17 cellular contexts compared by ENCODE assay signal in the genomic region with DNA sequence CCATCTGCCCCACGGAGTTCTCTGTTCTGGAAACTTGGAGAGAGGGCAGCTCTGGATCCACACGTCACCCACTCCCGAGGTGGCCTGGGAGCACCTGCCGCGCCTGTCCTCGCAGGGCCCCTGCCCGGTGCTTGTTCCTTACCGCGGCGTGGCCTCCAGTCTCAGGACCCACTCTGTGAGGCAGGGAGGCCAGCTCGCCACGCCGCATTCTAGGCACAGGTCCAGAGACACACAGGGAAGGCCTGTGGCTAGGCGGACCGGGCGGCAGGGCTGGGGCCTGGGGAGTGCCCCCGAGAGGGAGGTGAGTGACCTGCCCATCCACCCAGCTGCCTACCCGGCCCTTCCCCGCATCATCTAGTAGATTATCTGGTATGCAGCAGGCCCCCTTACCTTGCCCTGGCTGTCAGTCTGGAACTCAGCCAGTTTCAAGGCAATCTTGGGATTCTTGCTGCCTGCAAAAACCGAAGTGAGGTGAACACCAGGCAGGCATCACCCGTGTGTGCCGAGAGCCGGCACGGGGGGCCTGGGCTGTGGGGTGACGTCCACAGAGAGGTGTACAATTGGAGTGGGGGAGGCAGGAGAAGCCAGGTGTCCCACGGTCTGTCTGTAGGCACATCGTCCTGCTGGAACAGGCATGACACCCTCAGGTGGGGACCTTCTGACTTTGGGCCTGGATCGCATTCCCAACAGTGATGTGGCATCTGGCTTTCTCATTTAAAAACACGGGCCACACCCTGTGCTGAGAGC. TPM values are rescaled to one million over a fixed set of nuclear protein-coding genes. Genes with fewer than 3 reads are reported as not detected.
DNase-seq lines count a peak whose midpoint lies in the region; ATAC-seq, FAIRE-seq and TF ChIP-seq lines count a peak whose summit lies in the region.
"Had no signal": no experiment of that assay in that cellular context is flagged by ENCODE, and none has a peak within 500 bp of the region (broad histone marks: within the 10 kb centered on the region; RNA-seq: fewer than 3 reads in every experiment).

No MANE protein-coding gene starts in this region.

- TF ChIP-seq POLR2A in K562 (conservative IDR thresholded peaks at IDR 0.05): no peak
- TF ChIP-seq POLR2A in HepG2 (IDR thresholded peaks at IDR 0.05; ENCODE audit: insufficient read depth in 1 of 2, low read depth in 2 of 2, low read length in 2 of 2): no peak
- TF ChIP-seq POLR2A in esophagus muscularis mucosa (IDR thresholded peaks at IDR 0.05; ENCODE audit: low read depth): no peak

- H3K4me3 ChIP-seq in BLaER1: no peak overlapping the region
- no peak overlapping the region for H3K4me3 ChIP-seq in K562
- no peak overlapping the region for H3K4me3 ChIP-seq in HepG2 (replicated peaks in 1 of 3; ENCODE audit: insufficient read depth in 1 of 3, low read depth in 2 of 3, low read length in 3 of 3)
- no peak overlapping the region for H3K4me3 ChIP-seq in esophagus muscularis mucosa
- H3K4me3 ChIP-seq in brain microvascular endothelial cell (ENCODE audit: low read depth, low read length): no peak overlapping the region
- H3K4me3 ChIP-seq: GM12878, GM23338 had no signal

- TF ChIP-seq RAD21 in K562 (CRISPR knock-in tag; conservative IDR thresholded peaks at IDR 0.05 in 1 of 2, IDR thresholded peaks at IDR 0.05 in 1 of 2) (no peak), HepG2 (CRISPR knock-in tag; IDR thresholded peaks at IDR 0.05) (no peak)

- TF ChIP-seq CTCF in K562 (IDR thresholded peaks at IDR 0.05 in 2 of 3, conservative IDR thresholded peaks at IDR 0.05 in 1 of 3; ENCODE audit: insufficient read depth in 2 of 3, low read depth in 1 of 3, low read length in 3 of 3) (no peak), HepG2 (CRISPR knock-in tag; IDR thresholded peaks at IDR 0.05) (no peak), esophagus muscularis mucosa (IDR thresholded peaks at IDR 0.05) (no peak), brain microvascular endothelial cell (IDR thresholded peaks at IDR 0.05; ENCODE audit: low read depth, low read length, missing control alignments) (no peak)

- H3K9me1 ChIP-seq in K562 (ENCODE audit: control insufficient read depth, insufficient read depth, low read length): no peaks in the 10 kb centered on the region

- H3K27ac ChIP-seq in BLaER1: no peak overlapping the region
- H3K27ac ChIP-seq in K562 (ENCODE audit: extremely low read depth, low read depth, low read length): no peak overlapping the region
- H3K27ac ChIP-seq in HepG2 (ENCODE audit: extremely low read length, insufficient read depth, low read length): no peak overlapping the region
- no peak overlapping the region for H3K27ac ChIP-seq in esophagus muscularis mucosa (replicated peaks in 1 of 4)
- H3K27ac ChIP-seq in brain microvascular endothelial cell: no peak overlapping the region
- H3K27ac ChIP-seq: C4-2B had no signal

- H3K79me2 ChIP-seq in K562 (ENCODE audit: control insufficient read depth, insufficient read depth, low read length): no peaks in the 10 kb centered on the region
- no peaks in the 10 kb centered on the region for H3K79me2 ChIP-seq in HepG2 (ENCODE audit: insufficient read depth, low read length)

- H3K9me3 Mint-ChIP-seq in stimulated activated memory B cell treated with anti-CD40 and anti-IgM and Interleukin-4, amounts not matched to agents 10 μg/mL and 1 μg/mL and 100 μg/mL, for 72 hours: no peaks in the 10 kb centered on the region
- no peaks in the 10 kb centered on the region for H3K9me3 Mint-ChIP-seq in activated naive CD4-positive, alpha-beta T cell treated with anti-CD3 and anti-CD28 coated beads for 36 hours
- H3K9me3 Mint-ChIP-seq: CD4-positive, alpha-beta memory T cell; GM23338; H9 had no signal

- no peak overlapping the region for H3K9ac ChIP-seq in BLaER1
- H3K9ac ChIP-seq in K562 (ENCODE audit: insufficient read depth in 1 of 2, low read depth in 2 of 2, low read length in 2 of 2): no peak overlapping the region
- H3K9ac ChIP-seq in HepG2 (ENCODE audit: insufficient read depth, low read depth, low read length): no peak overlapping the region

- DNase-seq in K562 (ENCODE audit: extremely low read depth in 1 of 4, low spot score in 3 of 4) (no peak), HepG2 (ENCODE audit: low spot score) (no peak), esophagus muscularis mucosa (ENCODE audit: extremely low spot score) (no peak), brain microvascular endothelial cell (no peak)
- no peak for DNase-seq in activated naive CD4-positive, alpha-beta T cell treated with anti-CD3 and anti-CD28 coated beads for 36 hours
- DNase-seq: 8988T; AML-193; CD4-positive, alpha-beta memory T cell; DMS79; H9 had no signal

- H3K9me3 ChIP-seq in BLaER1 (no peaks in the 10 kb centered on the region), K562 (replicated peaks; ENCODE audit: control insufficient read depth, insufficient read depth, low read depth, low read length) (no peaks in the 10 kb centered on the region), HepG2 (ENCODE audit: low read length) (no peaks in the 10 kb centered on the region), esophagus muscularis mucosa (no peaks in the 10 kb centered on the region)

- H3K36me3 ChIP-seq in BLaER1: peaks cover 97% of the 10 kb centered on the region
- peaks cover 87% of the 10 kb centered on the region; the same call in 2 of the 3 replicates for H3K36me3 ChIP-seq in K562 (ENCODE audit: control insufficient read depth, insufficient read depth, low read length)
- H3K36me3 ChIP-seq in HepG2 (replicated peaks in 1 of 2; ENCODE audit: control insufficient read depth in 1 of 2, insufficient read depth in 2 of 2, low read length in 2 of 2): peaks cover 35 to 69% of the 10 kb centered on the region in 2 experiments
- peaks cover 64 to 100% (median 98%) of the 10 kb centered on the region in 4 donors for H3K36me3 ChIP-seq in esophagus muscularis mucosa
- H3K36me3 ChIP-seq in brain microvascular endothelial cell (replicated peaks): peaks cover 82% of the 10 kb centered on the region

- H3K4me3 Mint-ChIP-seq in stimulated activated memory B cell treated with anti-CD40 and anti-IgM and Interleukin-4, amounts not matched to agents 10 μg/mL and 1 μg/mL and 100 μg/mL, for 72 hours: no peak overlapping the region
- no peak overlapping the region for H3K4me3 Mint-ChIP-seq in activated naive CD4-positive, alpha-beta T cell treated with anti-CD3 and anti-CD28 coated beads for 36 hours
- H3K4me3 Mint-ChIP-seq: CD4-positive, alpha-beta memory T cell; GM23338; H9 had no signal

- CTCF ChIA-PET in K562 (lab: Yijun Ruan, JAX; ENCODE audit: low intra/inter-chr PET ratio): no interaction called here
- CTCF ChIA-PET in HepG2 (lab: Yijun Ruan, JAX; ENCODE audit: low intra/inter-chr PET ratio, low total read pairs): no interaction called here
- CTCF ChIA-PET in activated naive CD4-positive, alpha-beta T cell treated with anti-CD3 and anti-CD28 coated beads for 36 hours (lab: Charles Lee): no interaction called here

- no peaks in the 10 kb centered on the region for H3K27me3 Mint-ChIP-seq in stimulated activated memory B cell treated with anti-CD40 and anti-IgM and Interleukin-4, amounts not matched to agents 10 μg/mL and 1 μg/mL and 100 μg/mL, for 72 hours
- no peaks in the 10 kb centered on the region for H3K27me3 Mint-ChIP-seq in activated naive CD4-positive, alpha-beta T cell treated with anti-CD3 and anti-CD28 coated beads for 36 hours (ENCODE audit: low read depth)
- H3K27me3 Mint-ChIP-seq: CD4-positive, alpha-beta memory T cell had no signal

- BruUV-seq in K562 (replicated peaks; lab: Mats Ljungman, UMichigan) (no TSS peak), HepG2 (replicated peaks; lab: Mats Ljungman, UMichigan) (no TSS peak)

- POLR2A ChIA-PET in K562 (lab: Yijun Ruan, JAX): no interaction called here
- POLR2A ChIA-PET in HepG2 (lab: Yijun Ruan, JAX): no interaction called here

- FAIRE-seq in K562 (lab: Jason Lieb, UNC): no peak
- no peak for FAIRE-seq in HepG2 (lab: Jason Lieb, UNC)
- FAIRE-seq: GM12878, GM18507, HTR-8/SVneo had no signal

- H3K4me1 ChIP-seq in BLaER1: peaks cover 50% of the 10 kb centered on the region
- H3K4me1 ChIP-seq in K562 (replicated peaks in 1 of 2; ENCODE audit: control insufficient read depth in 2 of 2, insufficient read depth in 2 of 2, low read length in 2 of 2): peaks cover 0 to 17% of the 10 kb centered on the region in 2 experiments; a peak in 1 of 5 replicates
- H3K4me1 ChIP-seq in HepG2 (ENCODE audit: insufficient read depth, low read length): peaks cover 11% of the 10 kb centered on the region
- H3K4me1 ChIP-seq in esophagus muscularis mucosa: peaks cover 0 to 13% (median 4%) of the 10 kb centered on the region in 4 donors

- TF ChIP-seq EP300 in K562 (IDR thresholded peaks at IDR 0.05; ENCODE audit: low read length) (no peak), HepG2 (IDR thresholded peaks at IDR 0.05; ENCODE audit: low read depth in 2 of 2, low read length in 2 of 2) (no peak), HepG2 (CRISPR knock-in tag; IDR thresholded peaks at IDR 0.05; ENCODE audit: borderline replicate concordance) (no peak), esophagus muscularis mucosa (IDR thresholded peaks at IDR 0.05) (no peak)

- no peak overlapping the region for H3K27ac Mint-ChIP-seq in stimulated activated memory B cell treated with anti-CD40 and anti-IgM and Interleukin-4, amounts not matched to agents 10 μg/mL and 1 μg/mL and 100 μg/mL, for 72 hours
- H3K27ac Mint-ChIP-seq in activated naive CD4-positive, alpha-beta T cell treated with anti-CD3 and anti-CD28 coated beads for 36 hours: no peak overlapping the region
- H3K27ac Mint-ChIP-seq: GM23338, H9 had no signal

- 98% methylated on average over 12 of the region's 29 CpGs for WGBS in K562 (ENCODE audit: insufficient coverage, low coverage, missing lambda C conversion rate)
- 98% methylated on average over 24 of the region's 29 CpGs for WGBS in HepG2 (ENCODE audit: low lambda C conversion rate)
- 94% methylated on average over 15 of the region's 29 CpGs for WGBS in esophagus muscularis mucosa

- H3K27me3 ChIP-seq in BLaER1: no peaks in the 10 kb centered on the region
- H3K27me3 ChIP-seq in K562 (ENCODE audit: control insufficient read depth in 2 of 2, insufficient read depth in 2 of 2, low read length in 2 of 2): no peaks in the 10 kb centered on the region
- no peaks in the 10 kb centered on the region for H3K27me3 ChIP-seq in HepG2 (ENCODE audit: control insufficient read depth in 1 of 2, insufficient read depth in 2 of 2, low read length in 2 of 2)
- no peaks in the 10 kb centered on the region for H3K27me3 ChIP-seq in esophagus muscularis mucosa
- H3K27me3 ChIP-seq in brain microvascular endothelial cell (replicated peaks): no peaks in the 10 kb centered on the region

- H4K20me1 ChIP-seq in BLaER1: peaks cover 27% of the 10 kb centered on the region
- H4K20me1 ChIP-seq in K562 (replicated peaks; ENCODE audit: control insufficient read depth, insufficient read depth, low read length): no peaks in the 10 kb centered on the region
- no peaks in the 10 kb centered on the region for H4K20me1 ChIP-seq in HepG2 (ENCODE audit: insufficient read depth, low read length)

- intact Hi-C loops in K562 (cut with micrococcal nuclease): no loop called here
- intact Hi-C loops in HepG2 (cut with micrococcal nuclease; ENCODE audit: unreplicated experiment): no loop called here
- intact Hi-C loops in activated naive CD4-positive, alpha-beta T cell treated with anti-CD3 and anti-CD28 coated beads for 36 hours (cut with micrococcal nuclease): no loop called here
- intact Hi-C loops in esophagus muscularis mucosa (cut with DNase I): no loop called here

- no peak overlapping the region for H2AFZ ChIP-seq in K562 (ENCODE audit: low read depth, low read length)
- H2AFZ ChIP-seq in HepG2 (ENCODE audit: low read length): no peak overlapping the region
- H2AFZ ChIP-seq: GM23338 had no signal

- H3K4me2 ChIP-seq in BLaER1: peak overlapping the region; percentile 70; the same call in 1 of the 2 replicates
- H3K4me2 ChIP-seq in K562 (ENCODE audit: insufficient read depth, low read length): no peak overlapping the region
- no peak overlapping the region for H3K4me2 ChIP-seq in HepG2 (ENCODE audit: low read depth, low read length)
- H3K4me2 ChIP-seq: GM23338 had no signal

- peaks cover 67% of the 10 kb centered on the region for H3K36me3 Mint-ChIP-seq in stimulated activated memory B cell treated with anti-CD40 and anti-IgM and Interleukin-4, amounts not matched to agents 10 μg/mL and 1 μg/mL and 100 μg/mL, for 72 hours
- H3K36me3 Mint-ChIP-seq in activated naive CD4-positive, alpha-beta T cell treated with anti-CD3 and anti-CD28 coated beads for 36 hours (ENCODE audit: low read depth): peaks cover 23% of the 10 kb centered on the region

- ATAC-seq in K562 (no peak), HepG2 (no peak)
- peak; percentile 8 for ATAC-seq in stimulated activated memory B cell treated with anti-CD40 and anti-IgM and Interleukin-4, amounts not matched to agents 10 μg/mL and 1 μg/mL and 100 μg/mL, for 72 hours
- ATAC-seq: GM12878 had no signal

- in situ Hi-C loops in K562 (cut with MboI): no loop called here
- in situ Hi-C loops in HepG2 (cut with HindIII; ENCODE audit: extremely low pct_ligation_motif_present, low pct_unique_long_range_greater_than_20kb): no loop called here
- in situ Hi-C loops in brain microvascular endothelial cell (cut with HindIII; ENCODE audit: low pct_ligation_motif_present, low sequenced_read_pairs): no loop called here

- no peaks in the 10 kb centered on the region for H3K4me1 Mint-ChIP-seq in stimulated activated memory B cell treated with anti-CD40 and anti-IgM and Interleukin-4, amounts not matched to agents 10 μg/mL and 1 μg/mL and 100 μg/mL, for 72 hours
- H3K4me1 Mint-ChIP-seq in activated naive CD4-positive, alpha-beta T cell treated with anti-CD3 and anti-CD28 coated beads for 36 hours (ENCODE audit: low read depth): no peaks in the 10 kb centered on the region
- H3K4me1 Mint-ChIP-seq: GM23338, H9 had no signal

RNA-seq across cellular contexts. Expression of a gene that starts 23.6 kb away (rescaled TPM):
- 45.6 and 105 TPM in 2 replicates for total RNA-seq in K562 (2011; cell fraction: chromatin; rRNA removed; ENCODE audit: low replicate concordance)
- total RNA-seq in K562 (2011; cell fraction: nucleolus; rRNA removed): 61.4 and 62.6 TPM in 2 replicates
- 50.8 and 52.2 TPM in 2 replicates for total RNA-seq in K562 (2011; cell fraction: nucleoplasm; rRNA removed)
- 43.0 and 64.9 TPM in 2 replicates for total RNA-seq in K562 (2014; rRNA removed)
- 12.7 and 16.0 TPM in 2 replicates for total RNA-seq in K562 (2014; rRNA removed; fragmentation: Illumina TruSeq; extraction: Trizol)
- 23.6 and 24.5 TPM in 2 replicates for total RNA-seq in K562 (2015; rRNA removed; fragmentation: Illumina TruSeq; extraction: Trizol)
- total RNA-seq in K562 (2021): 60.0 and 66.7 TPM in 2 replicates
- polyA plus RNA-seq in K562 (2011; rRNA removed): 5.4 and 7.1 TPM in 2 replicates
- 6.1 and 12.8 TPM in 2 replicates for polyA plus RNA-seq in K562 (2011; cell fraction: cytosol; rRNA removed)
- 9.6 and 23.4 TPM in 2 replicates for polyA plus RNA-seq in K562 (2011; cell fraction: nucleus; rRNA removed)
- polyA plus RNA-seq in K562 (2012): 26.0 and 32.1 TPM in 2 replicates
- 33.5 and 50.1 TPM in 2 replicates for polyA plus RNA-seq in K562 (2014; fragmentation: Illumina TruSeq; extraction: Trizol)
- polyA plus RNA-seq in K562 (2014; fragmentation: Nextera tagmentation; extraction: Ambion mirVana): 1 to 10 TPM in 1 of 2 experiments, under 1 TPM in 1; 0.90 to 1.1 TPM
- polyA plus RNA-seq in K562 (2014; rRNA removed): 27.8 and 30.6 TPM in 2 replicates
- polyA minus RNA-seq in K562 (2011; rRNA and poly(A)+ RNA removed): 4.6 and 8.5 TPM in 2 replicates
- 17.6 and 18.5 TPM in 2 replicates for polyA minus RNA-seq in K562 (2011; cell fraction: cytosol; rRNA and poly(A)+ RNA removed)
- polyA minus RNA-seq in K562 (2011; cell fraction: nucleus; rRNA and poly(A)+ RNA removed): 17.1 and 24.1 TPM in 2 replicates
- total RNA-seq in HepG2 (2016; rRNA removed; fragmentation: Illumina TruSeq; extraction: Trizol): 25.8 and 26.6 TPM in 2 replicates
- total RNA-seq in HepG2 (2016; cell fraction: cytosol; rRNA removed; fragmentation: Illumina TruSeq; extraction: Trizol; ENCODE audit: low read depth): 21.9 and 23.0 TPM in 2 replicates
- 19.7 and 28.0 TPM in 2 replicates for total RNA-seq in HepG2 (2016; cell fraction: insoluble cytoplasmic fraction; rRNA removed; fragmentation: Illumina TruSeq; extraction: Trizol)
- 28.4 and 28.6 TPM in 2 replicates for total RNA-seq in HepG2 (2016; cell fraction: membrane; rRNA removed; fragmentation: Illumina TruSeq; extraction: Trizol)
- 19.7 and 23.4 TPM in 2 replicates for total RNA-seq in HepG2 (2016; cell fraction: nucleus; rRNA removed; fragmentation: Illumina TruSeq; extraction: Trizol)
- 8.4 and 9.4 TPM in 2 replicates for polyA plus RNA-seq in HepG2 (2011; rRNA removed)
- polyA plus RNA-seq in HepG2 (2011; cell fraction: cytosol; rRNA removed): 5.3 and 7.0 TPM in 2 replicates
- polyA plus RNA-seq in HepG2 (2011; cell fraction: nucleus; rRNA removed): 33.2 and 42.2 TPM in 2 replicates
- 14.9 and 17.3 TPM in 2 replicates for polyA plus RNA-seq in HepG2 (2012)
- 11.8 and 12.3 TPM in 2 replicates for polyA plus RNA-seq in HepG2 (2016; cell fraction: cytosol; fragmentation: Illumina TruSeq; extraction: Trizol; ENCODE audit: low read depth)
- 26.8 and 38.6 TPM in 2 replicates for polyA plus RNA-seq in HepG2 (2016; cell fraction: insoluble cytoplasmic fraction; fragmentation: Illumina TruSeq; extraction: Trizol; ENCODE audit: low read depth)
- 22.3 and 23.5 TPM in 2 replicates for polyA plus RNA-seq in HepG2 (2016; cell fraction: membrane; fragmentation: Illumina TruSeq; extraction: Trizol; ENCODE audit: low read depth)
- 52.8 and 55.7 TPM in 2 replicates for polyA plus RNA-seq in HepG2 (2016; cell fraction: nucleus; fragmentation: Illumina TruSeq; extraction: Trizol; ENCODE audit: insufficient read depth, low read depth)
- 26.0 and 29.3 TPM in 2 replicates for polyA minus RNA-seq in HepG2 (2011; rRNA and poly(A)+ RNA removed; ENCODE audit: low replicate concordance)
- polyA minus RNA-seq in HepG2 (2011; cell fraction: cytosol; rRNA and poly(A)+ RNA removed): 10.0 and 10.8 TPM in 2 replicates
- polyA minus RNA-seq in HepG2 (2011; cell fraction: nucleus; rRNA and poly(A)+ RNA removed): 25.8 and 26.7 TPM in 2 replicates
- 10 to 100 TPM; 40.8 to 41.9 TPM for total RNA-seq in activated naive CD4-positive, alpha-beta T cell treated with anti-CD3 and anti-CD28 coated beads for 36 hours
- total RNA-seq in esophagus muscularis mucosa: 100 to 1,000 TPM in 1 of 4 donors, 10 to 100 TPM in 3; 42.4 to 106 (median 56.0) TPM

RNA-seq across cellular contexts. Expression of a gene that starts 29.9 kb away (rescaled TPM):
- 55.1 and 137 TPM in 2 replicates for total RNA-seq in K562 (2011; cell fraction: chromatin; rRNA removed; ENCODE audit: low replicate concordance)
- 204 and 212 TPM in 2 replicates for total RNA-seq in K562 (2011; cell fraction: nucleolus; rRNA removed)
- 127 and 144 TPM in 2 replicates for total RNA-seq in K562 (2011; cell fraction: nucleoplasm; rRNA removed)
- total RNA-seq in K562 (2014; rRNA removed): 131 and 143 TPM in 2 replicates
- total RNA-seq in K562 (2014; rRNA removed; fragmentation: Illumina TruSeq; extraction: Trizol): 52.2 and 67.5 TPM in 2 replicates
- total RNA-seq in K562 (2015; rRNA removed; fragmentation: Illumina TruSeq; extraction: Trizol): 81.6 and 83.0 TPM in 2 replicates
- 91.5 and 96.7 TPM in 2 replicates for total RNA-seq in K562 (2021)
- polyA plus RNA-seq in K562 (2011; rRNA removed): 82.1 and 86.0 TPM in 2 replicates
- polyA plus RNA-seq in K562 (2011; cell fraction: cytosol; rRNA removed): 118 and 186 TPM in 2 replicates
- 46.8 and 51.5 TPM in 2 replicates for polyA plus RNA-seq in K562 (2011; cell fraction: nucleus; rRNA removed)
- polyA plus RNA-seq in K562 (2012): 164 and 292 TPM in 2 replicates
- 60.5 and 66.6 TPM in 2 replicates for polyA plus RNA-seq in K562 (2014; fragmentation: Illumina TruSeq; extraction: Trizol)
- polyA plus RNA-seq in K562 (2014; fragmentation: Nextera tagmentation; extraction: Ambion mirVana): 10 to 100 TPM in 1 of 2 experiments, 1 to 10 TPM in 1; 4.2 to 12.6 TPM
- polyA plus RNA-seq in K562 (2014; rRNA removed): 141 and 166 TPM in 2 replicates
- 17.9 and 26.4 TPM in 2 replicates for polyA minus RNA-seq in K562 (2011; rRNA and poly(A)+ RNA removed)
- polyA minus RNA-seq in K562 (2011; cell fraction: cytosol; rRNA and poly(A)+ RNA removed): 32.6 and 58.7 TPM in 2 replicates
- polyA minus RNA-seq in K562 (2011; cell fraction: nucleus; rRNA and poly(A)+ RNA removed): 14.4 and 24.1 TPM in 2 replicates
- 51.2 and 116 TPM in 2 replicates for total RNA-seq in HepG2 (2016; rRNA removed; fragmentation: Illumina TruSeq; extraction: Trizol)
- total RNA-seq in HepG2 (2016; cell fraction: cytosol; rRNA removed; fragmentation: Illumina TruSeq; extraction: Trizol; ENCODE audit: low read depth): 22.6 and 23.9 TPM in 2 replicates
- total RNA-seq in HepG2 (2016; cell fraction: insoluble cytoplasmic fraction; rRNA removed; fragmentation: Illumina TruSeq; extraction: Trizol): 51.8 and 121 TPM in 2 replicates
- 39.4 and 44.5 TPM in 2 replicates for total RNA-seq in HepG2 (2016; cell fraction: membrane; rRNA removed; fragmentation: Illumina TruSeq; extraction: Trizol)
- 80.0 and 98.1 TPM in 2 replicates for total RNA-seq in HepG2 (2016; cell fraction: nucleus; rRNA removed; fragmentation: Illumina TruSeq; extraction: Trizol)
- 195 and 198 TPM in 2 replicates for polyA plus RNA-seq in HepG2 (2011; rRNA removed)
- 230 and 342 TPM in 2 replicates for polyA plus RNA-seq in HepG2 (2011; cell fraction: cytosol; rRNA removed)
- 115 and 125 TPM in 2 replicates for polyA plus RNA-seq in HepG2 (2011; cell fraction: nucleus; rRNA removed)
- polyA plus RNA-seq in HepG2 (2012): 153 and 214 TPM in 2 replicates
- 30.7 and 35.4 TPM in 2 replicates for polyA plus RNA-seq in HepG2 (2016; cell fraction: cytosol; fragmentation: Illumina TruSeq; extraction: Trizol; ENCODE audit: low read depth)
- 58.1 and 61.6 TPM in 2 replicates for polyA plus RNA-seq in HepG2 (2016; cell fraction: insoluble cytoplasmic fraction; fragmentation: Illumina TruSeq; extraction: Trizol; ENCODE audit: low read depth)
- 39.4 and 41.3 TPM in 2 replicates for polyA plus RNA-seq in HepG2 (2016; cell fraction: membrane; fragmentation: Illumina TruSeq; extraction: Trizol; ENCODE audit: low read depth)
- polyA plus RNA-seq in HepG2 (2016; cell fraction: nucleus; fragmentation: Illumina TruSeq; extraction: Trizol; ENCODE audit: insufficient read depth, low read depth): 174 and 190 TPM in 2 replicates
- 65.4 and 78.5 TPM in 2 replicates for polyA minus RNA-seq in HepG2 (2011; rRNA and poly(A)+ RNA removed; ENCODE audit: low replicate concordance)
- 53.5 and 66.5 TPM in 2 replicates for polyA minus RNA-seq in HepG2 (2011; cell fraction: cytosol; rRNA and poly(A)+ RNA removed)
- 27.7 and 29.1 TPM in 2 replicates for polyA minus RNA-seq in HepG2 (2011; cell fraction: nucleus; rRNA and poly(A)+ RNA removed)
- 10 to 100 TPM; 43.5 to 45.5 TPM for total RNA-seq in activated naive CD4-positive, alpha-beta T cell treated with anti-CD3 and anti-CD28 coated beads for 36 hours
- total RNA-seq in esophagus muscularis mucosa: 10 to 100 TPM; 22.8 to 59.2 (median 42.8) TPM
